In the genomic region with DNA sequence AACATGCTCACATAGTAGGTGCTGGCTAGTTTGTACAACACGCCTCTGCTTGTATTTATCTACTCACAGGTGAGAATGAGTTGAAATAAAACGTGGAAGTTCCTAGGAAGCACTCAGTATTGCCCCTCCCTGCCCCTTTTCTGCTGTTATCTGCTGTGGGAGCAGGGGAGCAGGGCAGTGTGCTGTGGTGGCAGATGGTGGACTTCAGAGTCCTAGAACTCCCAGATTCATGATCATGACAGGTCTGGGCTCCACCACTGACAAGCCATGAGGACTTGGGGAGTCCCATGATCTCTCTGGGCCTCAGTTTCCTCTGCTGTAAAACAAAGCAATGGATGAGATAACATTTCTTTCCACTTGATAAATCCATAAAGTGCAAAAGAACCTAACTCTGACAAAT, we compare ENCODE assay signal across 24 cellular contexts. TPM values are rescaled to one million over a fixed set of nuclear protein-coding genes. Genes with fewer than 3 reads are reported as not detected.
DNase-seq lines count a peak whose midpoint lies in the region; ATAC-seq and TF ChIP-seq lines count a peak whose summit lies in the region.
"Had no signal": no experiment of that assay in that cellular context is flagged by ENCODE, and none has a peak within 500 bp of the region (broad histone marks: within the 10 kb centered on the region; RNA-seq: fewer than 3 reads in every experiment).

No MANE protein-coding gene starts in this region.

- H3K4me3 Mint-ChIP-seq in activated CD4-positive, alpha-beta T cell treated with anti-CD3 and anti-CD28 coated beads, Interleukin-2, amount 10 ng/mL, durations not matched to agents 24 days and 14 days = peak overlapping the region; percentile 66
- H3K4me3 Mint-ChIP-seq in CD8-positive, alpha-beta T cell = peak overlapping the region; percentile 73
- peak overlapping the region; percentile 32 for H3K4me3 Mint-ChIP-seq in activated CD8-positive, alpha-beta T cell treated with anti-CD3 and anti-CD28 coated beads for 36 hours
- H3K4me3 Mint-ChIP-seq in effector memory CD8-positive, alpha-beta T cell = peak overlapping the region; percentile 49 to 63
- H3K4me3 Mint-ChIP-seq: H9, memory B cell had no signal

- H3K4me1 ChIP-seq in CD8-positive, alpha-beta T cell (ENCODE audit: insufficient read depth, low read length) = peaks cover 92% of the 10 kb centered on the region
- H3K4me1 ChIP-seq: adrenal gland had no signal

- TF ChIP-seq CTCF in CD8-positive, alpha-beta T cell (IDR thresholded peaks at IDR 0.05) = no peak
- TF ChIP-seq CTCF in activated CD8-positive, alpha-beta T cell treated with anti-CD3 and anti-CD28 coated beads for 36 hours (IDR thresholded peaks at IDR 0.05) = no peak

- H3K27me3 ChIP-seq in CD8-positive, alpha-beta T cell (ENCODE audit: insufficient read depth, low read length) = no peaks in the 10 kb centered on the region
- H3K27me3 ChIP-seq: adrenal gland, foreskin keratinocyte had no signal

- H3K27me3 Mint-ChIP-seq in activated CD4-positive, alpha-beta T cell treated with anti-CD3 and anti-CD28 coated beads, Interleukin-2, amount 10 ng/mL, durations not matched to agents 24 days and 14 days = no peaks in the 10 kb centered on the region
- H3K27me3 Mint-ChIP-seq in CD8-positive, alpha-beta T cell (ENCODE audit: low read depth) = no peaks in the 10 kb centered on the region
- H3K27me3 Mint-ChIP-seq in activated CD8-positive, alpha-beta T cell treated with anti-CD3 and anti-CD28 coated beads for 36 hours = no peaks in the 10 kb centered on the region
- no peaks in the 10 kb centered on the region for H3K27me3 Mint-ChIP-seq in effector memory CD8-positive, alpha-beta T cell

- no peaks in the 10 kb centered on the region for H3K9me3 Mint-ChIP-seq in activated CD4-positive, alpha-beta T cell treated with anti-CD3 and anti-CD28 coated beads, Interleukin-2, amount 10 ng/mL, durations not matched to agents 24 days and 14 days
- H3K9me3 Mint-ChIP-seq in CD8-positive, alpha-beta T cell = no peaks in the 10 kb centered on the region
- no peaks in the 10 kb centered on the region for H3K9me3 Mint-ChIP-seq in activated CD8-positive, alpha-beta T cell treated with anti-CD3 and anti-CD28 coated beads for 36 hours
- H3K9me3 Mint-ChIP-seq in effector memory CD8-positive, alpha-beta T cell = no peaks in the 10 kb centered on the region
- H3K9me3 Mint-ChIP-seq: H9, memory B cell had no signal

- CTCF ChIA-PET in CD8-positive, alpha-beta T cell (lab: Charles Lee) = interaction anchor here (1.5 to 11.9 kb wide), 6 partner anchors 9 to 76 kb away, joined by 4 to 179 read pairs (median 6); a partner anchor contains a TSS
- CTCF ChIA-PET in activated CD8-positive, alpha-beta T cell treated with anti-CD3 and anti-CD28 coated beads for 36 hours (lab: Charles Lee) = interaction anchor here (0.9 to 5.1 kb wide), 10 partner anchors 8 to 79 kb away, joined by 3 to 27 read pairs (median 4); a partner anchor contains a TSS

- no peaks in the 10 kb centered on the region for H3K9me3 ChIP-seq in CD8-positive, alpha-beta T cell (ENCODE audit: low read length)
- H3K9me3 ChIP-seq: adrenal gland had no signal

- peaks cover 76% of the 10 kb centered on the region for H3K4me1 Mint-ChIP-seq in activated CD4-positive, alpha-beta T cell treated with anti-CD3 and anti-CD28 coated beads, Interleukin-2, amount 10 ng/mL, durations not matched to agents 24 days and 14 days
- peaks cover 93% of the 10 kb centered on the region for H3K4me1 Mint-ChIP-seq in CD8-positive, alpha-beta T cell (ENCODE audit: low read depth)
- peaks cover 86% of the 10 kb centered on the region for H3K4me1 Mint-ChIP-seq in activated CD8-positive, alpha-beta T cell treated with anti-CD3 and anti-CD28 coated beads for 36 hours (ENCODE audit: low read depth)
- peaks cover 42 to 57% of the 10 kb centered on the region in 2 donors for H3K4me1 Mint-ChIP-seq in effector memory CD8-positive, alpha-beta T cell (ENCODE audit: low read depth in 2 of 2)
- H3K4me1 Mint-ChIP-seq: memory B cell had no signal

- H3K36me3 ChIP-seq in CD8-positive, alpha-beta T cell (ENCODE audit: insufficient read depth, low read length) = peaks cover 10% of the 10 kb centered on the region
- H3K36me3 ChIP-seq: adrenal gland had no signal

- H3K36me3 Mint-ChIP-seq in activated CD4-positive, alpha-beta T cell treated with anti-CD3 and anti-CD28 coated beads, Interleukin-2, amount 10 ng/mL, durations not matched to agents 24 days and 14 days (ENCODE audit: low read depth) = peaks cover 67% of the 10 kb centered on the region
- peaks cover 56% of the 10 kb centered on the region for H3K36me3 Mint-ChIP-seq in CD8-positive, alpha-beta T cell
- peaks cover 65% of the 10 kb centered on the region for H3K36me3 Mint-ChIP-seq in activated CD8-positive, alpha-beta T cell treated with anti-CD3 and anti-CD28 coated beads for 36 hours (ENCODE audit: low read depth)
- peaks cover 4% of the 10 kb centered on the region for H3K36me3 Mint-ChIP-seq in effector memory CD8-positive, alpha-beta T cell (ENCODE audit: insufficient read depth)
- H3K36me3 Mint-ChIP-seq: memory B cell had no signal

- peak; percentile 17 for ATAC-seq in CD8-positive, alpha-beta T cell
- peak; percentile 21 for ATAC-seq in activated CD8-positive, alpha-beta T cell treated with anti-CD3 and anti-CD28 coated beads for 36 hours
- peak; percentile 22 for ATAC-seq in effector memory CD8-positive, alpha-beta T cell (replicated peaks)
- ATAC-seq in GM19328 (IDR thresholded peaks at IDR 0.05; ENCODE audit: unreplicated experiment) (no peak), HG02840 (IDR thresholded peaks at IDR 0.05; ENCODE audit: low FRiP score, unreplicated experiment) (no peak), sciatic nerve (no peak)
- ATAC-seq: foreskin keratinocyte, left cardiac atrium had no signal

- H3K27ac ChIP-seq in CD8-positive, alpha-beta T cell (ENCODE audit: low read depth, low read length) = peak overlapping the region; percentile 86
- H3K27ac ChIP-seq: adrenal gland, foreskin keratinocyte had no signal

- DNase-seq in activated CD4-positive, alpha-beta T cell treated with anti-CD3 and anti-CD28 coated beads, Interleukin-2, amount 10 ng/mL, durations not matched to agents 24 days and 14 days = peak; percentile 70
- no peak for DNase-seq in activated CD4-positive, alpha-beta T cell treated with anti-CD3 and anti-CD28 coated beads for 48 hours
- no peak for DNase-seq in CD8-positive, alpha-beta T cell
- DNase-seq in activated CD8-positive, alpha-beta T cell treated with anti-CD3 and anti-CD28 coated beads for 36 hours = no peak
- no peak for DNase-seq in effector memory CD8-positive, alpha-beta T cell
- DNase-seq in sciatic nerve (ENCODE audit: low spot score) = no peak
- DNase-seq: activated CD4-positive, alpha-beta T cell treated with anti-CD3 and anti-CD28 coated beads for 1 hour; adrenal gland; AML-193; DMS53; effector CD8-positive, alpha-beta T cell; foreskin keratinocyte; GDM1; H9; KG1; left cardiac atrium; NCI-H187; NCI-H524 treated with DMSO at 0.1 percent for 48 hours; occipital lobe; stimulated activated CD4-positive, alpha-beta T cell treated with anti-CD3 and anti-CD28 coated beads, Interleukin-1b, Interleukin-23, amount 100 ng/mL, for 48 hours had no signal

- POLR2A ChIA-PET in CD8-positive, alpha-beta T cell (lab: Charles Lee) = interaction anchor here (0.8 to 4.7 kb wide), 10 partner anchors 8 to 244 kb away, joined by 3 to 43 read pairs (median 4); no protein-coding TSS in a partner anchor
- POLR2A ChIA-PET in activated CD8-positive, alpha-beta T cell treated with anti-CD3 and anti-CD28 coated beads for 36 hours (lab: Charles Lee) = interaction anchor here (1.1 to 8.8 kb wide), 3 partner anchors 8 to 54 kb away, joined by 4 to 85 read pairs (median 5); a partner anchor contains a TSS

- H3K4me3 ChIP-seq in CD8-positive, alpha-beta T cell (ENCODE audit: low read depth, low read length) = peak overlapping the region; percentile 14
- H3K4me3 ChIP-seq: adrenal gland, skin epidermis had no signal

- H3K27ac Mint-ChIP-seq in activated CD4-positive, alpha-beta T cell treated with anti-CD3 and anti-CD28 coated beads, Interleukin-2, amount 10 ng/mL, durations not matched to agents 24 days and 14 days = peak overlapping the region; percentile 93
- peak overlapping the region; percentile 94 for H3K27ac Mint-ChIP-seq in CD8-positive, alpha-beta T cell
- peak overlapping the region; percentile 97 for H3K27ac Mint-ChIP-seq in activated CD8-positive, alpha-beta T cell treated with anti-CD3 and anti-CD28 coated beads for 36 hours
- peak overlapping the region; percentile 79 to 92 for H3K27ac Mint-ChIP-seq in effector memory CD8-positive, alpha-beta T cell
- H3K27ac Mint-ChIP-seq: H9, memory B cell had no signal

- intact Hi-C loops in activated CD4-positive, alpha-beta T cell treated with anti-CD3 and anti-CD28 coated beads, Interleukin-2, amount 10 ng/mL, durations not matched to agents 24 days and 14 days (cut with micrococcal nuclease) = loop anchor here (1.0 to 10.0 kb wide), 4 partner anchors 8 to 537 kb away; no protein-coding TSS in a partner anchor
- intact Hi-C loops in CD8-positive, alpha-beta T cell (cut with DNase I, micrococcal nuclease) = loop anchor here (1.0 to 10.0 kb wide), 4 partner anchors 9 to 387 kb away; a partner anchor contains a TSS
- intact Hi-C loops in activated CD8-positive, alpha-beta T cell treated with anti-CD3 and anti-CD28 coated beads for 36 hours (cut with micrococcal nuclease) = loop anchor here (1.0 kb wide), 1 partner anchor 8 kb away; no protein-coding TSS in a partner anchor
- intact Hi-C loops in sciatic nerve (cut with DNase I) = no loop called here

RNA-seq across cellular contexts. Expression of a gene that starts 11.6 kb away (rescaled TPM):
- total RNA-seq in activated CD4-positive, alpha-beta T cell treated with anti-CD3 and anti-CD28 coated beads, Interleukin-2, amount 10 ng/mL, durations not matched to agents 24 days and 14 days = 36.0 TPM in 2 replicates
- total RNA-seq in CD8-positive, alpha-beta T cell = 10 to 100 TPM; 26.3 to 26.6 TPM
- 10 to 100 TPM; 46.3 to 47.1 TPM for total RNA-seq in activated CD8-positive, alpha-beta T cell treated with anti-CD3 and anti-CD28 coated beads for 36 hours
- 0.94 TPM for total RNA-seq in sciatic nerve

Comparison
In these comparisons a context has a peak if more than half of its experiments do, and no peak if none do; other contexts are left out.
1. ATAC-seq: peak in CD8-positive, alpha-beta T cell (single experiment), activated CD8-positive, alpha-beta T cell treated with anti-CD3 and anti-CD28 coated beads for 36 hours (single experiment) and effector memory CD8-positive, alpha-beta T cell (single experiment); none in GM19328 (single experiment), HG02840 (single experiment) and sciatic nerve (single experiment).
2. RNA of a gene that starts 11.6 kb away (total RNA-seq): 46.3 to 47.1 TPM in activated CD8-positive, alpha-beta T cell treated with anti-CD3 and anti-CD28 coated beads for 36 hours, 36.0 TPM in activated CD4-positive, alpha-beta T cell treated with anti-CD3 and anti-CD28 coated beads, Interleukin-2, amount 10 ng/mL, durations not matched to agents 24 days and 14 days and 26.3 to 26.6 TPM in CD8-positive, alpha-beta T cell; 0.94 TPM in sciatic nerve (single experiment); every median in the first group is over 10 times any median in the second.
3. Peak in every context shown above with its lines, with median percentiles within 50 percentile points of each other: H3K27ac Mint-ChIP-seq and H3K4me3 Mint-ChIP-seq.